ENCODE assay signal across 8 cellular contexts in genomic region chr10:3780766-3781457, GRCh38. TPM values are rescaled to one million over a fixed set of nuclear protein-coding genes. Genes with fewer than 3 reads are reported as not detected.
DNase-seq lines count a peak whose midpoint lies in the region; ATAC-seq lines count a peak whose summit lies in the region.

No MANE protein-coding gene starts in this region.

- no peak overlapping the region for H3K4me2 ChIP-seq in mesendoderm (ENCODE audit: low read length)

- no peak overlapping the region for H4K5ac ChIP-seq in mesendoderm (ENCODE audit: low read length)

- no peak overlapping the region for H4K8ac ChIP-seq in mesendoderm (ENCODE audit: low read depth, low read length)

- H3K4ac ChIP-seq in mesendoderm (ENCODE audit: low read depth, low read length), result no peak overlapping the region

- H3K27ac ChIP-seq in caudate nucleus (ENCODE audit: low read depth, low read length), result peak overlapping the region; percentile 69
- no peak overlapping the region for H3K27ac ChIP-seq in mesendoderm (ENCODE audit: low read depth, low read length)
- H3K27ac ChIP-seq in urinary bladder (ENCODE audit: low read depth), result peak overlapping the region; percentile 84

- WGBS in mesendoderm (ENCODE audit: extremely low coverage, insufficient coverage, low lambda C conversion rate), result no CpG with 5 or more reads among the region's 16 CpGs
- WGBS in urinary bladder, result 37% methylated on average over 16 of the region's 16 CpGs

- H3K36me3 ChIP-seq in mesendoderm (ENCODE audit: control insufficient read depth, insufficient read depth, low read length) (peaks cover 37% of the 10 kb centered on the region), urinary bladder (ENCODE audit: insufficient read depth) (peaks cover 4% of the 10 kb centered on the region)

- no peak overlapping the region for H2BK5ac ChIP-seq in mesendoderm (ENCODE audit: low read length)

- intact Hi-C loops in cardiac septum (cut with DNase I) (loop anchor here (2.0 to 10.0 kb wide), 5 partner anchors 312 to 881 kb away; no protein-coding TSS in a partner anchor), left ventricle myocardium superior (cut with micrococcal nuclease) (no loop called here)

- no peak overlapping the region for H3K18ac ChIP-seq in mesendoderm (ENCODE audit: low read length)

- ATAC-seq in left ventricle myocardium superior (no peak), GM21447 (IDR thresholded peaks at IDR 0.05; ENCODE audit: unreplicated experiment) (no peak)

- H3K56ac ChIP-seq in mesendoderm (ENCODE audit: low read length), result peak overlapping the region; percentile 2

- peaks cover 26% of the 10 kb centered on the region for H3K79me1 ChIP-seq in mesendoderm (ENCODE audit: low read length)

- in situ Hi-C loops in G401 (cut with HindIII; ENCODE audit: low sequenced_read_pairs), result no loop called here

- peaks cover 69% of the 10 kb centered on the region for H3K79me2 ChIP-seq in mesendoderm (ENCODE audit: control insufficient read depth, insufficient read depth, low read length)

- H3K4me3 ChIP-seq in mesendoderm (ENCODE audit: low read length) (no peak overlapping the region), urinary bladder (ENCODE audit: low read depth, low read length) (peak overlapping the region; percentile 95)

- peak overlapping the region; percentile 45 for H3K9ac ChIP-seq in mesendoderm (ENCODE audit: low read length)

- no peak overlapping the region for H3K23ac ChIP-seq in mesendoderm (ENCODE audit: low read length)

- no peak overlapping the region for H2BK120ac ChIP-seq in mesendoderm (ENCODE audit: low read depth, low read length)

- H3K4me1 ChIP-seq in mesendoderm (ENCODE audit: control insufficient read depth, low read depth, low read length) (peaks cover 13% of the 10 kb centered on the region), urinary bladder (ENCODE audit: insufficient read depth) (peaks cover 3% of the 10 kb centered on the region)

- no peaks in the 10 kb centered on the region for H3K27me3 ChIP-seq in mesendoderm (ENCODE audit: insufficient read depth, low read length, poor library complexity)

- DNase-seq in cardiac septum (ENCODE audit: low spot score) (peak; percentile 60), left ventricle myocardium superior (no peak), caudate nucleus (lab: John Stamatoyannopoulos, UW) (no peak), mesendoderm (peak; percentile 26), middle frontal gyrus (ENCODE audit: extremely low spot score, low spot score) (no peak), G401 (ENCODE audit: low spot score) (no peak)

- no peak overlapping the region for H2AK5ac ChIP-seq in mesendoderm (ENCODE audit: low read length)

- no peak overlapping the region for H2BK15ac ChIP-seq in mesendoderm (replicated peaks; ENCODE audit: low read depth)

RNA-seq across cellular contexts. Expression of gene KLF6, which starts 4.1 kb away (rescaled TPM):
- 83.1 TPM for total RNA-seq in cardiac septum
- 62.0 TPM for total RNA-seq in left ventricle myocardium superior
- 36.1 TPM for polyA plus RNA-seq in mesendoderm (2013, experiment 1 of 2)
- 35.3 TPM for polyA plus RNA-seq in mesendoderm (2013, experiment 2 of 2)
- total RNA-seq in urinary bladder, result 69.8 TPM
- polyA plus RNA-seq in urinary bladder, result 137 TPM
- total RNA-seq in G401 (2014; rRNA removed; shearing (Covaris generic)), result 25.8 and 35.8 TPM in 2 replicates

Comparison
In these comparisons a context has a peak if more than half of its experiments do, and no peak if none do; other contexts are left out.
1. DNase-seq: peak in cardiac septum (single experiment) and mesendoderm (single experiment); none in left ventricle myocardium superior (single experiment), caudate nucleus (0 of 61), middle frontal gyrus (single experiment) and G401 (single experiment).